8 cellular contexts compared by ENCODE assay signal in genomic region chr11:64924910-64925284, GRCh38. TPM values are rescaled to one million over a fixed set of nuclear protein-coding genes. Genes with fewer than 3 reads are reported as not detected.
DNase-seq lines count a peak whose midpoint lies in the region; ATAC-seq, FAIRE-seq and TF ChIP-seq lines count a peak whose summit lies in the region.

No MANE protein-coding gene starts in this region.

- DNase-seq in GM12892 (ENCODE audit: insufficient read length), result no peak
- DNase-seq in caudate nucleus (lab: John Stamatoyannopoulos, UW), result peak in 4 of 61 donors; percentile 47 to 59 (median 54)
- no peak for DNase-seq in lower leg skin (ENCODE audit: low spot score in 2 of 2)
- DNase-seq in type B pancreatic cell (ENCODE audit: extremely low spot score, unreplicated experiment), result no peak
- DNase-seq in NCI-H345 treated with DMSO at 0.1 percent for 48 hours (lab: John Stamatoyannopoulos, UW; ENCODE audit: unreplicated experiment), result no peak
- no peak for DNase-seq in COR-L47 (lab: John Stamatoyannopoulos, UW)

- peak overlapping the region; percentile 69 for H3K9ac ChIP-seq in Loucy (ENCODE audit: low read depth, low read length, poor library complexity, severe bottlenecking)

- H3K27me3 ChIP-seq in Loucy (ENCODE audit: insufficient read depth, low read length, poor library complexity, severe bottlenecking), result no peaks in the 10 kb centered on the region

- no peaks in the 10 kb centered on the region for H4K20me1 ChIP-seq in Loucy (ENCODE audit: insufficient read depth, low read length, poor library complexity, severe bottlenecking)

- H3K9me2 ChIP-seq in Loucy (replicated peaks; ENCODE audit: low read depth, low read length), result no peaks in the 10 kb centered on the region

- peak overlapping the region; percentile 97 for H3K27ac ChIP-seq in caudate nucleus (ENCODE audit: low read depth, low read length)

- intact Hi-C loops in lower leg skin (cut with DNase I; ENCODE audit: low total_unique reads), result no loop called here

- FAIRE-seq in GM12892 (lab: Jason Lieb, UNC), result peak; percentile 57

- no peaks in the 10 kb centered on the region for H3K36me3 Mint-ChIP-seq in type B pancreatic cell

- H3K4me1 Mint-ChIP-seq in type B pancreatic cell (ENCODE audit: unreplicated experiment), result no peaks in the 10 kb centered on the region

- H3K4me3 ChIP-seq in Loucy (ENCODE audit: low read length, poor library complexity, severe bottlenecking) (peak overlapping the region; percentile 78), lower leg skin (ENCODE audit: low read depth, poor library complexity, severe bottlenecking) (peak overlapping the region; percentile 82)

- no peak for TF ChIP-seq CTCF in Loucy (conservative IDR thresholded peaks at IDR 0.05; ENCODE audit: low read length)
- TF ChIP-seq CTCF in lower leg skin (IDR thresholded peaks at IDR 0.05), result no peak
- no peak for TF ChIP-seq CTCF in type B pancreatic cell (conservative IDR thresholded peaks at IDR 0.05)

- peaks cover 14% of the 10 kb centered on the region for H3K4me1 ChIP-seq in Loucy (ENCODE audit: insufficient read depth, low read length, poor library complexity, severe bottlenecking)

- TF ChIP-seq POLR2A in GM12892 (IDR thresholded peaks at IDR 0.05; ENCODE audit: low read depth, low read length) (no peak), lower leg skin (IDR thresholded peaks at IDR 0.05) (no peak)

- peak overlapping the region; percentile 88; the same call in 1 of the 2 replicates for H2AFZ ChIP-seq in Loucy (ENCODE audit: low read length)

- no peaks in the 10 kb centered on the region for H3K79me2 ChIP-seq in Loucy (ENCODE audit: insufficient read depth, low read length)

- peak overlapping the region; percentile 76 for H3K4me2 ChIP-seq in Loucy (ENCODE audit: low read depth, low read length, poor library complexity, severe bottlenecking)

- no peaks in the 10 kb centered on the region for H3K9me3 Mint-ChIP-seq in type B pancreatic cell

- peak overlapping the region; percentile 36 for H3K27ac Mint-ChIP-seq in type B pancreatic cell

- WGBS in lower leg skin, 2 donors, result 0 to 8% methylated on average over 8 to 17 of the region's 24 CpGs

- no peaks in the 10 kb centered on the region for H3K27me3 Mint-ChIP-seq in type B pancreatic cell

- no peak for ATAC-seq in GM18861 (IDR thresholded peaks at IDR 0.05; ENCODE audit: unreplicated experiment)

- no peaks in the 10 kb centered on the region for H3F3A ChIP-seq in Loucy (ENCODE audit: low read depth)

- H3K36me3 ChIP-seq in Loucy (ENCODE audit: insufficient read depth, low read length), result no peaks in the 10 kb centered on the region

- H3K4me3 Mint-ChIP-seq in type B pancreatic cell, result peak overlapping the region; percentile 93

- no peaks in the 10 kb centered on the region for H3K9me3 ChIP-seq in Loucy (ENCODE audit: insufficient read depth, low read depth, low read length)

RNA-seq across cellular contexts. Expression of gene PPP2R5B, which starts 0.4 kb away (rescaled TPM):
- 8.6 TPM for polyA plus RNA-seq in GM12892 (2012; ENCODE audit: missing spikeins)
- total RNA-seq in lower leg skin (10 to 100 TPM; 21.8 to 43.6 (median 34.0) TPM), type B pancreatic cell (ENCODE audit: low replicate concordance) (14.8 and 19.4 TPM in 2 replicates)

RNA-seq across cellular contexts. Expression of gene ATG2A, which starts 7.9 kb away (rescaled TPM):
- 3.2 TPM for polyA plus RNA-seq in GM12892 (2012; ENCODE audit: missing spikeins)
- 100 to 1,000 TPM in 1 of 4 donors, 10 to 100 TPM in 3; 73.8 to 118 (median 91.2) TPM for total RNA-seq in lower leg skin
- total RNA-seq in type B pancreatic cell (ENCODE audit: low replicate concordance), result 26.8 and 30.8 TPM in 2 replicates

RNA-seq across cellular contexts. Expression of gene GPHA2, which starts 10.8 kb away (rescaled TPM):
- polyA plus RNA-seq in GM12892 (2012; ENCODE audit: missing spikeins), result not detected
- total RNA-seq in lower leg skin, result not detected
- total RNA-seq in type B pancreatic cell (ENCODE audit: low replicate concordance), result 0.85 TPM in 1 of 2 replicates, not detected in the other

RNA-seq across cellular contexts. Expression of gene EHD1, which starts 46.5 kb away (rescaled TPM):
- polyA plus RNA-seq in GM12892 (2012; ENCODE audit: missing spikeins), result 76.6 TPM
- total RNA-seq in lower leg skin (10 to 100 TPM; 81.0 to 98.9 (median 90.5) TPM), type B pancreatic cell (ENCODE audit: low replicate concordance) (86.6 and 121 TPM in 2 replicates)

RNA-seq across cellular contexts. Expression of gene MAJIN, which starts 47.0 kb away (rescaled TPM):
- polyA plus RNA-seq in GM12892 (2012; ENCODE audit: missing spikeins), result not detected
- total RNA-seq in lower leg skin (not detected), type B pancreatic cell (ENCODE audit: low replicate concordance) (not detected in 2 replicates)
